8 cellular contexts compared by ENCODE assay signal in the genomic region with DNA sequence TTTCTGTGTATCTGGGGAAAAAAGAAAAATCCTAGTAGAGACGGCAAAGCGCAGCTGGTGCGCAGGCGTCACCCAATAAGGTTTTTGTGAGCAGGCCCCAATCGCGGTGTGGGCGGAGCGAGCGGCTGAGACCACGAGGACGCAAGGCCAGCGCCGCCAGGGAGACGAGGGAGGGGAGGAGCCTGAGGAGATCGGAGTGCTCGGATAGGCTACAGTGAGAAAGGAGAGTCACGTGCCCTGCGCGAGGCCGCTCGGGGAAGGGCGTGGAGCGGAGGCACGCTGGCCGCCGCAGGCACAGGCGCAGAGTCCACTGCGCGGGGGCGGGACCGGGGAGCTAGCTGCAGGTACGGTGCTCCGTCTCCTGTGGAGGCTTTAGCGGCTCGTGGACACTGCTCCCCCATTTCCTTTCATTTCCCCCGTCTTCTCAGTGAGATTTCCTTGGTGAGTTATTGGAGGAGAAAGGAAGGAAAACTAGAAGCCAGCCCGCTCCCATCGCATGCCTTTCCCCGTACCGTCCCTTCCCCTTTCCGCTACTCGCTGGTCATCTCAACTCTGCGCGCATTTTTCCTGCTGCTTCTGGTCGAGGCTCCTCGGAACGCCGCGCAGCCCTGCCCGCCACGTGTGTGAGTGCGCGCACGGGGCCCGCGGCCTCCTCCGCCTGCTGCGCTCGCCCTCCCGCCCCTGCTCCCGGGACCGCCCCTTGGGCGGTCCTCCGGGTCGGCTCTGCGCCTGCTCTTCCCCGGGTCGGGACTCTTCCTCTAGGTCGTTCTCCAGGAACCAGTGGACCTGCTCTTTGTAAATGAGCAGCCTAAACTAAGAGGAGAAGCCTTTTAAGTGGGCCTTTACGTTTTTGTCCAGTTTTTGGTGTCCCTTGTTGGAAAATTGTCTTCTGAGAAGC. TPM values are rescaled to one million over a fixed set of nuclear protein-coding genes. Genes with fewer than 3 reads are reported as not detected.
A peak's percentile ranks its signal among the peaks of the same experiment; 100 is the strongest.
DNase-seq lines count a peak whose midpoint lies in the region; ATAC-seq and TF ChIP-seq lines count a peak whose summit lies in the region.

A gene with protein sequence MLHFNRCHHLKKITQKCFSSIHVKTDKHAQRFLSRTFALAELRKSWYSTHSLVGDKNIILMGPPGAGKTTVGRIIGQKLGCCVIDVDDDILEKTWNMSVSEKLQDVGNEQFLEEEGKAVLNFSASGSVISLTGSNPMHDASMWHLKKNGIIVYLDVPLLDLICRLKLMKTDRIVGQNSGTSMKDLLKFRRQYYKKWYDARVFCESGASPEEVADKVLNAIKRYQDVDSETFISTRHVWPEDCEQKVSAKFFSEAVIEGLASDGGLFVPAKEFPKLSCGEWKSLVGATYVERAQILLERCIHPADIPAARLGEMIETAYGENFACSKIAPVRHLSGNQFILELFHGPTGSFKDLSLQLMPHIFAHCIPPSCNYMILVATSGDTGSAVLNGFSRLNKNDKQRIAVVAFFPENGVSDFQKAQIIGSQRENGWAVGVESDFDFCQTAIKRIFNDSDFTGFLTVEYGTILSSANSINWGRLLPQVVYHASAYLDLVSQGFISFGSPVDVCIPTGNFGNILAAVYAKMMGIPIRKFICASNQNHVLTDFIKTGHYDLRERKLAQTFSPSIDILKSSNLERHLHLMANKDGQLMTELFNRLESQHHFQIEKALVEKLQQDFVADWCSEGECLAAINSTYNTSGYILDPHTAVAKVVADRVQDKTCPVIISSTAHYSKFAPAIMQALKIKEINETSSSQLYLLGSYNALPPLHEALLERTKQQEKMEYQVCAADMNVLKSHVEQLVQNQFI (plus strand): TSS at position 264 of the 898 bp plus-strand sequence. CDS start 6,612 bp downstream, outside the sequence.

- peak within 1 kb of the TSS; percentile 90 for H2AFZ ChIP-seq in PC-3 (ENCODE audit: low read length)

- peak within 1 kb of the TSS; percentile 87 for H3K9ac ChIP-seq in PC-3 (ENCODE audit: low read length)
- H3K9ac ChIP-seq in mucosa of stomach (ENCODE audit: low read length) = peak within 1 kb of the TSS; percentile 77

- no peaks in the 10 kb centered on the region for H3K9me3 ChIP-seq in PC-3 (ENCODE audit: low read length)
- no peaks in the 10 kb centered on the region for H3K9me3 ChIP-seq in esophagus (ENCODE audit: control insufficient read depth in 2 of 2, insufficient read depth in 1 of 2, low read depth in 1 of 2, low read length in 1 of 2)
- no peaks in the 10 kb centered on the region for H3K9me3 ChIP-seq in mucosa of stomach (ENCODE audit: control insufficient read depth, low read length)

- peak; percentile 99 for ATAC-seq in GM21576 (IDR thresholded peaks at IDR 0.05; ENCODE audit: unreplicated experiment)
- peak; percentile 96 for ATAC-seq in PC-3
- peak; percentile 98 for ATAC-seq in activated T-cell treated with anti-CD3 and anti-CD28 coated beads, Interleukin-2, amount 50 U/mL, for 4 hours

- TSS peak; percentile 73 for BruUV-seq in PC-3 (replicated peaks; lab: Mats Ljungman, UMichigan)

- intact Hi-C loops in PC-3 (cut with micrococcal nuclease) = loop anchor here (1.0 kb wide), 1 partner anchor 46 kb away; no protein-coding TSS in a partner anchor

- no peak for TF ChIP-seq EP300 in Ishikawa (IDR thresholded peaks at IDR 0.05; ENCODE audit: borderline replicate concordance)

- no peaks in the 10 kb centered on the region for H3F3A ChIP-seq in PC-3 (ENCODE audit: low read length, unreplicated experiment)

- H3K36me3 Mint-ChIP-seq in activated T-cell treated with anti-CD3 and anti-CD28 coated beads, Interleukin-2, amount 50 U/mL, for 4 hours (ENCODE audit: insufficient read depth) = no peaks in the 10 kb centered on the region

- CTCF ChIA-PET in PC-3 (lab: Charles Lee) = interaction anchor here (0.6 kb wide), 1 partner anchor 232 kb away, joined by 4 read pairs; no protein-coding TSS in a partner anchor

- H3K79me2 ChIP-seq in PC-3 (ENCODE audit: low read length) = peaks cover 9% of the 10 kb centered on the region

- peak within 1 kb of the TSS; percentile 93 for H3K4me2 ChIP-seq in PC-3 (ENCODE audit: low read length)

- no peaks in the 10 kb centered on the region for H3K9me2 ChIP-seq in PC-3 (replicated peaks; ENCODE audit: low read length)

- H3K4me1 ChIP-seq in PC-3 (ENCODE audit: insufficient read depth, low read length) = peaks cover 19% of the 10 kb centered on the region
- H3K4me1 ChIP-seq in esophagus (ENCODE audit: control insufficient read depth in 2 of 2, insufficient read depth in 2 of 2, low read length in 1 of 2) = no peaks in the 10 kb centered on the region
- H3K4me1 ChIP-seq in mucosa of stomach (ENCODE audit: control insufficient read depth, insufficient read depth, low read length) = no peaks in the 10 kb centered on the region

- H3K27me3 Mint-ChIP-seq in activated T-cell treated with anti-CD3 and anti-CD28 coated beads, Interleukin-2, amount 50 U/mL, for 4 hours (ENCODE audit: low read depth) = no peaks in the 10 kb centered on the region

- H3K27me3 ChIP-seq in PC-3 (ENCODE audit: low read length) (no peaks in the 10 kb centered on the region), esophagus (ENCODE audit: control insufficient read depth in 1 of 2, insufficient read depth in 2 of 2, low read length in 2 of 2) (no peaks in the 10 kb centered on the region), mucosa of stomach (ENCODE audit: control insufficient read depth, insufficient read depth, low read length) (no peaks in the 10 kb centered on the region)

- peak within 1 kb of the TSS; percentile 95 for H3K4me3 Mint-ChIP-seq in activated T-cell treated with anti-CD3 and anti-CD28 coated beads, Interleukin-2, amount 50 U/mL, for 4 hours

- peak within 1 kb of the TSS; percentile 89 for H3K27ac ChIP-seq in PC-3 (ENCODE audit: low read length)
- peak within 1 kb of the TSS; percentile 92 to 99 for H3K27ac ChIP-seq in esophagus (ENCODE audit: low read depth in 2 of 2, low read length in 1 of 2)

- no peaks in the 10 kb centered on the region for H3K36me3 ChIP-seq in PC-3 (ENCODE audit: low read depth, low read length)
- no peaks in the 10 kb centered on the region for H3K36me3 ChIP-seq in esophagus (ENCODE audit: control insufficient read depth in 2 of 2, insufficient read depth in 2 of 2, low read length in 1 of 2)
- no peaks in the 10 kb centered on the region for H3K36me3 ChIP-seq in mucosa of stomach (ENCODE audit: control insufficient read depth, insufficient read depth, low read length)

- no peak for TF ChIP-seq CTCF in PC-3 (conservative IDR thresholded peaks at IDR 0.05; ENCODE audit: low read depth, low read length)

- H3K4me1 Mint-ChIP-seq in activated T-cell treated with anti-CD3 and anti-CD28 coated beads, Interleukin-2, amount 50 U/mL, for 4 hours (ENCODE audit: low read depth) = peaks cover 14% of the 10 kb centered on the region

- WGBS in esophagus, 2 donors = 0 to 1% methylated on average over 70 of the region's 70 CpGs

- TF ChIP-seq RAD21 in Ishikawa (IDR thresholded peaks at IDR 0.05; ENCODE audit: low read depth) = no peak

- no peaks in the 10 kb centered on the region for H4K20me1 ChIP-seq in PC-3 (ENCODE audit: low read length)

- POLR2A ChIA-PET in PC-3 (lab: Charles Lee; ENCODE audit: unreplicated experiment) = interaction anchor here (0.5 to 0.7 kb wide), 4 partner anchors 8 to 1990 kb away, joined by 3 to 4 read pairs (median 4); no protein-coding TSS in a partner anchor

- DNase-seq in DMS153 (lab: John Stamatoyannopoulos, UW) (peak; percentile 94), PC-3 (peak; percentile 95)
- DNase-seq in activated T-cell treated with anti-CD3 and anti-CD28 coated beads, Interleukin-2, amount 50 U/mL, for 4 hours = peak; percentile 97
- DNase-seq in stimulated activated CD8-positive, alpha-beta memory T cell treated with anti-CD3 and anti-CD28 coated beads, Interleukin-4, amount 100 ng/mL, for 48 hours = peak; percentile 97

- H3K4me3 ChIP-seq in PC-3 (ENCODE audit: low read length) (peak within 1 kb of the TSS; percentile 70), esophagus (ENCODE audit: low read depth in 1 of 2, low read length in 2 of 2) (peak within 1 kb of the TSS; percentile 57 to 73), mucosa of stomach (ENCODE audit: low read length) (peak within 1 kb of the TSS; percentile 23)

- H3K9me3 Mint-ChIP-seq in activated T-cell treated with anti-CD3 and anti-CD28 coated beads, Interleukin-2, amount 50 U/mL, for 4 hours = no peaks in the 10 kb centered on the region

TF ChIP-seq in Ishikawa, 13 proteins besides CTCF, POLR2A, EP300 and RAD21 (continues in another document):
- TF ChIP-seq, protein P1, sequence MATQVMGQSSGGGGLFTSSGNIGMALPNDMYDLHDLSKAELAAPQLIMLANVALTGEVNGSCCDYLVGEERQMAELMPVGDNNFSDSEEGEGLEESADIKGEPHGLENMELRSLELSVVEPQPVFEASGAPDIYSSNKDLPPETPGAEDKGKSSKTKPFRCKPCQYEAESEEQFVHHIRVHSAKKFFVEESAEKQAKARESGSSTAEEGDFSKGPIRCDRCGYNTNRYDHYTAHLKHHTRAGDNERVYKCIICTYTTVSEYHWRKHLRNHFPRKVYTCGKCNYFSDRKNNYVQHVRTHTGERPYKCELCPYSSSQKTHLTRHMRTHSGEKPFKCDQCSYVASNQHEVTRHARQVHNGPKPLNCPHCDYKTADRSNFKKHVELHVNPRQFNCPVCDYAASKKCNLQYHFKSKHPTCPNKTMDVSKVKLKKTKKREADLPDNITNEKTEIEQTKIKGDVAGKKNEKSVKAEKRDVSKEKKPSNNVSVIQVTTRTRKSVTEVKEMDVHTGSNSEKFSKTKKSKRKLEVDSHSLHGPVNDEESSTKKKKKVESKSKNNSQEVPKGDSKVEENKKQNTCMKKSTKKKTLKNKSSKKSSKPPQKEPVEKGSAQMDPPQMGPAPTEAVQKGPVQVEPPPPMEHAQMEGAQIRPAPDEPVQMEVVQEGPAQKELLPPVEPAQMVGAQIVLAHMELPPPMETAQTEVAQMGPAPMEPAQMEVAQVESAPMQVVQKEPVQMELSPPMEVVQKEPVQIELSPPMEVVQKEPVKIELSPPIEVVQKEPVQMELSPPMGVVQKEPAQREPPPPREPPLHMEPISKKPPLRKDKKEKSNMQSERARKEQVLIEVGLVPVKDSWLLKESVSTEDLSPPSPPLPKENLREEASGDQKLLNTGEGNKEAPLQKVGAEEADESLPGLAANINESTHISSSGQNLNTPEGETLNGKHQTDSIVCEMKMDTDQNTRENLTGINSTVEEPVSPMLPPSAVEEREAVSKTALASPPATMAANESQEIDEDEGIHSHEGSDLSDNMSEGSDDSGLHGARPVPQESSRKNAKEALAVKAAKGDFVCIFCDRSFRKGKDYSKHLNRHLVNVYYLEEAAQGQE (IDR thresholded peaks at IDR 0.05; ENCODE audit: low read depth) = no peak
- TF ChIP-seq, protein P2, sequence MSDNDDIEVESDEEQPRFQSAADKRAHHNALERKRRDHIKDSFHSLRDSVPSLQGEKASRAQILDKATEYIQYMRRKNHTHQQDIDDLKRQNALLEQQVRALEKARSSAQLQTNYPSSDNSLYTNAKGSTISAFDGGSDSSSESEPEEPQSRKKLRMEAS (IDR thresholded peaks at IDR 0.05) = peak; percentile 98
- TF ChIP-seq TEAD4 (IDR thresholded peaks at IDR 0.05) (0 out of 2 replicates have a peak, but pooled peaks have one; percentile 24), YY1 (IDR thresholded peaks at IDR 0.05; ENCODE audit: low read depth) (no peak; the same call in 1 of the 2 replicates)

RNA-seq across cellular contexts. Expression of the gene that starts here (rescaled TPM):
- 2.7 and 3.2 TPM in 2 replicates for total RNA-seq in PC-3 (2014; rRNA removed)
- total RNA-seq in activated T-cell treated with anti-CD3 and anti-CD28 coated beads, Interleukin-2, amount 50 U/mL, for 4 hours = 1 to 10 TPM; 3.4 to 4.8 (median 4.0) TPM
- under 1 TPM; 0.86 to 0.96 TPM for polyA plus RNA-seq in esophagus

Comparison
In these comparisons a context has a peak if more than half of its experiments do, and no peak if none do; other contexts are left out.
1. Peak in every context shown above with its lines: DNase-seq, ATAC-seq, H3K4me3 ChIP-seq and H3K27ac ChIP-seq.